ENCODE assay signal across 21 cellular contexts in genomic region chr1:89737985-89738510, GRCh38.
DNase-seq lines count a peak whose midpoint lies in the region; ATAC-seq lines count a peak whose summit lies in the region.
"Had no signal": no experiment of that assay in that cellular context is flagged by ENCODE, and none has a peak within 500 bp of the region (broad histone marks: within the 10 kb centered on the region; RNA-seq: fewer than 3 reads in every experiment).

No MANE protein-coding gene starts in this region.

- peaks cover 5% of the 10 kb centered on the region for H3K9me3 Mint-ChIP-seq in stimulated activated naive CD8-positive, alpha-beta T cell treated with anti-CD3 and anti-CD28 coated beads, Interleukin-15, Interleukin-2, amounts not matched to agents 100 ng/mL and 50 ng/mL, for 24 hours
- H3K9me3 Mint-ChIP-seq in T-helper 2 cell treated with Interferon-gamma antibody and Interleukin-4, amounts not matched to agents 5 μg/mL and 100 μg/mL, for 36 hours: no peaks in the 10 kb centered on the region
- H3K9me3 Mint-ChIP-seq: activated B cell treated with CpG ODN at 0.5 μM for 24 hours; activated naive CD4-positive, alpha-beta T cell treated with anti-CD3 and anti-CD28 coated beads for 36 hours; nephron had no signal

- ATAC-seq in stimulated activated naive CD8-positive, alpha-beta T cell treated with anti-CD3 and anti-CD28 coated beads, Interleukin-15, Interleukin-2, amounts not matched to agents 100 U/mL and 50 U/mL, for 24 hours: no peak
- ATAC-seq: Panc1 had no signal

- peak overlapping the region; percentile 25 for H3K4me3 Mint-ChIP-seq in stimulated activated naive CD8-positive, alpha-beta T cell treated with anti-CD3 and anti-CD28 coated beads, Interleukin-15, Interleukin-2, amounts not matched to agents 100 ng/mL and 50 ng/mL, for 24 hours
- no peak overlapping the region for H3K4me3 Mint-ChIP-seq in T-helper 2 cell treated with Interferon-gamma antibody and Interleukin-4, amounts not matched to agents 5 μg/mL and 100 μg/mL, for 36 hours
- H3K4me3 Mint-ChIP-seq: activated B cell treated with CpG ODN at 0.5 μM for 24 hours; activated naive CD4-positive, alpha-beta T cell treated with anti-CD3 and anti-CD28 coated beads for 36 hours; nephron had no signal

- DNase-seq in stimulated activated naive CD8-positive, alpha-beta T cell treated with anti-CD3 and anti-CD28 coated beads, Interleukin-15, Interleukin-2, amounts not matched to agents 100 U/mL and 50 U/mL, for 24 hours: no peak
- peak; percentile 5 for DNase-seq in T-helper 2 cell treated with Interferon-gamma antibody and Interleukin-4, amounts not matched to agents 5 μg/mL and 100 μg/mL, for 36 hours (ENCODE audit: low spot score)
- DNase-seq in fibroblast of gingiva (ENCODE audit: low read depth) (peak; percentile 8), NCI-H2227 (lab: John Stamatoyannopoulos, UW; ENCODE audit: unreplicated experiment) (no peak), activated gamma-delta T cell (lab: John Stamatoyannopoulos, UW) (no peak), HuH-7 (ENCODE audit: low spot score) (no peak)
- DNase-seq: activated B cell treated with CpG ODN at 0.5 μM for 24 hours; activated naive CD4-positive, alpha-beta T cell treated with anti-CD3 and anti-CD28 coated beads for 36 hours; activated T-cell treated with anti-CD3 and anti-CD28 coated beads for 4 hours; anterior cingulate cortex; kidney; NCI-H1417; NCI-H2081; NCI-H226; NCI-H69; SHP77; stimulated activated CD8-positive, alpha-beta memory T cell treated with anti-CD3 and anti-CD28 coated beads, Interleukin-4, amount 100 ng/mL, for 48 hours; upper lobe of left lung had no signal

- peaks cover 4% of the 10 kb centered on the region for H3K36me3 Mint-ChIP-seq in stimulated activated naive CD8-positive, alpha-beta T cell treated with anti-CD3 and anti-CD28 coated beads, Interleukin-15, Interleukin-2, amounts not matched to agents 100 ng/mL and 50 ng/mL, for 24 hours (ENCODE audit: low read depth)
- peaks cover 12% of the 10 kb centered on the region for H3K36me3 Mint-ChIP-seq in T-helper 2 cell treated with Interferon-gamma antibody and Interleukin-4, amounts not matched to agents 5 μg/mL and 100 μg/mL, for 36 hours (ENCODE audit: low read depth)

- peaks cover 70% of the 10 kb centered on the region for H3K4me1 Mint-ChIP-seq in stimulated activated naive CD8-positive, alpha-beta T cell treated with anti-CD3 and anti-CD28 coated beads, Interleukin-15, Interleukin-2, amounts not matched to agents 100 ng/mL and 50 ng/mL, for 24 hours (ENCODE audit: low read depth)
- peaks cover 49% of the 10 kb centered on the region for H3K4me1 Mint-ChIP-seq in T-helper 2 cell treated with Interferon-gamma antibody and Interleukin-4, amounts not matched to agents 5 μg/mL and 100 μg/mL, for 36 hours (ENCODE audit: low read depth)
- H3K4me1 Mint-ChIP-seq: nephron had no signal

- H3K27ac Mint-ChIP-seq in stimulated activated naive CD8-positive, alpha-beta T cell treated with anti-CD3 and anti-CD28 coated beads, Interleukin-15, Interleukin-2, amounts not matched to agents 100 ng/mL and 50 ng/mL, for 24 hours: peak overlapping the region; percentile 27
- H3K27ac Mint-ChIP-seq in T-helper 2 cell treated with Interferon-gamma antibody and Interleukin-4, amounts not matched to agents 5 μg/mL and 100 μg/mL, for 36 hours: peak overlapping the region; percentile 47
- H3K27ac Mint-ChIP-seq: activated B cell treated with CpG ODN at 0.5 μM for 24 hours; activated naive CD4-positive, alpha-beta T cell treated with anti-CD3 and anti-CD28 coated beads for 36 hours had no signal

- no peaks in the 10 kb centered on the region for H3K27me3 Mint-ChIP-seq in stimulated activated naive CD8-positive, alpha-beta T cell treated with anti-CD3 and anti-CD28 coated beads, Interleukin-15, Interleukin-2, amounts not matched to agents 100 ng/mL and 50 ng/mL, for 24 hours
- no peaks in the 10 kb centered on the region for H3K27me3 Mint-ChIP-seq in T-helper 2 cell treated with Interferon-gamma antibody and Interleukin-4, amounts not matched to agents 5 μg/mL and 100 μg/mL, for 36 hours (ENCODE audit: low read depth)
- H3K27me3 Mint-ChIP-seq: activated B cell treated with CpG ODN at 0.5 μM for 24 hours had no signal

Comparison
In these comparisons a context has a peak if more than half of its experiments do, and no peak if none do; other contexts are left out.
1. DNase-seq: peak in T-helper 2 cell treated with Interferon-gamma antibody and Interleukin-4, amounts not matched to agents 5 μg/mL and 100 μg/mL, for 36 hours (single experiment) and fibroblast of gingiva (single experiment); none in stimulated activated naive CD8-positive, alpha-beta T cell treated with anti-CD3 and anti-CD28 coated beads, Interleukin-15, Interleukin-2, amounts not matched to agents 100 U/mL and 50 U/mL, for 24 hours (single experiment), NCI-H2227 (single experiment), activated gamma-delta T cell (single experiment) and HuH-7 (single experiment).